Comparison of ENCODE assay signal across 3 cellular contexts in genomic region chr4:139322541-139322940, GRCh38. TPM values are rescaled to one million over a fixed set of nuclear protein-coding genes. Genes with fewer than 3 reads are reported as not detected.
"Had no signal": no experiment of that assay in that cellular context is flagged by ENCODE, and none has a peak within 500 bp of the region (broad histone marks: within the 10 kb centered on the region; RNA-seq: fewer than 3 reads in every experiment).

No MANE protein-coding gene starts in this region.

RNA-seq across cellular contexts. Expression of gene MGARP, which starts 42.5 kb away (rescaled TPM):
- total RNA-seq: HT1080, PC-9, Peyer's patch had no signal
